Comparison of ENCODE assay signal across 10 cellular contexts in genomic region chr15:74642724-74643367, GRCh38. TPM values are rescaled to one million over a fixed set of nuclear protein-coding genes. Genes with fewer than 3 reads are reported as not detected.
DNase-seq lines count a peak whose midpoint lies in the region; ATAC-seq and TF ChIP-seq lines count a peak whose summit lies in the region.
"Had no signal": no experiment of that assay in that cellular context is flagged by ENCODE, and none has a peak within 500 bp of the region (broad histone marks: within the 10 kb centered on the region; RNA-seq: fewer than 3 reads in every experiment).

No MANE protein-coding gene starts in this region.

- no peaks in the 10 kb centered on the region for H3K9me3 ChIP-seq in mesenchymal stem cell (ENCODE audit: control insufficient read depth, low read length)
- H3K9me3 ChIP-seq in uterus = no peaks in the 10 kb centered on the region
- H3K9me3 ChIP-seq: ovary had no signal

- DNase-seq in Right ventricle myocardium superior = no peak
- DNase-seq in cardiac septum (ENCODE audit: low spot score) = no peak
- DNase-seq in caudate nucleus (lab: John Stamatoyannopoulos, UW) = peak in 8 of 61 donors; percentile 17 to 67 (median 30)
- DNase-seq in mesenchymal stem cell = peak; percentile 24
- no peak for DNase-seq in uterus
- no peak for DNase-seq in SIG-M5 (lab: John Stamatoyannopoulos, UW)
- DNase-seq: NK-92 treated with Interleukin-12 subunit alpha and Interleukin-12 subunit beta, amount 100 ng/mL, for 24 hours; ovary had no signal

- peaks cover 17 to 40% of the 10 kb centered on the region in 2 experiments for H3K36me3 ChIP-seq in mesenchymal stem cell (ENCODE audit: control insufficient read depth in 1 of 2, insufficient read depth in 2 of 2, low read depth in 1 of 2, low read length in 2 of 2)
- H3K36me3 ChIP-seq in uterus = no peaks in the 10 kb centered on the region
- H3K36me3 ChIP-seq: ovary had no signal

- H3K27me3 ChIP-seq in mesenchymal stem cell (ENCODE audit: control insufficient read depth in 1 of 2, insufficient read depth in 1 of 2, low read length in 2 of 2) (no peaks in the 10 kb centered on the region), uterus (no peaks in the 10 kb centered on the region)
- H3K27me3 ChIP-seq: ovary had no signal

- H3K79me1 ChIP-seq in mesenchymal stem cell (replicated peaks; ENCODE audit: low read length, poor library complexity, severe bottlenecking) = peaks cover 51% of the 10 kb centered on the region

- H4K8ac ChIP-seq in mesenchymal stem cell (ENCODE audit: low read length) = no peak overlapping the region

- TF ChIP-seq CTCF in uterus (IDR thresholded peaks at IDR 0.05) = no peak

- H3K23ac ChIP-seq in mesenchymal stem cell (ENCODE audit: low read length in 2 of 2) = peak overlapping the region in 1 of 2 experiments; percentile 79

- intact Hi-C loops in Right ventricle myocardium superior (cut with DNase I) (no loop called here), cardiac septum (cut with DNase I) (no loop called here), uterus (cut with DNase I; ENCODE audit: low total_unique reads) (no loop called here)

- no peak overlapping the region for H2AK5ac ChIP-seq in mesenchymal stem cell (ENCODE audit: low read length, severe bottlenecking)

- H2BK120ac ChIP-seq in mesenchymal stem cell (ENCODE audit: low read depth, low read length) = no peak overlapping the region

- 80% methylated on average over 6 of the region's 6 CpGs for WGBS in mesenchymal stem cell

- no peak overlapping the region for H2AFZ ChIP-seq in mesenchymal stem cell (ENCODE audit: low read depth, low read length)

- H3K9ac ChIP-seq in mesenchymal stem cell (ENCODE audit: low read length) = no peak overlapping the region

- no peak overlapping the region for H2BK5ac ChIP-seq in mesenchymal stem cell (ENCODE audit: low read depth, low read length, poor library complexity, severe bottlenecking)

- H2BK12ac ChIP-seq in mesenchymal stem cell (ENCODE audit: low read length in 2 of 2) = no peak overlapping the region

- H3K27ac ChIP-seq in caudate nucleus (ENCODE audit: low read depth, low read length) (peak overlapping the region; percentile 38), mesenchymal stem cell (ENCODE audit: low read length, poor library complexity, severe bottlenecking) (no peak overlapping the region), uterus (peak overlapping the region; percentile 2 to 47)
- H3K27ac ChIP-seq: ovary had no signal

- H3K14ac ChIP-seq in mesenchymal stem cell (ENCODE audit: low read length in 2 of 2) = no peak overlapping the region

- no peak overlapping the region for H3K4ac ChIP-seq in mesenchymal stem cell (ENCODE audit: low read depth in 1 of 2, low read length in 2 of 2)

- no peak overlapping the region for H3K4me2 ChIP-seq in mesenchymal stem cell (ENCODE audit: low read length, poor library complexity, severe bottlenecking)

- H4K91ac ChIP-seq in mesenchymal stem cell (ENCODE audit: low read length) = no peak overlapping the region

- H2BK15ac ChIP-seq in mesenchymal stem cell (ENCODE audit: low read depth, poor library complexity, severe bottlenecking) = no peak overlapping the region

- H3K18ac ChIP-seq in mesenchymal stem cell (ENCODE audit: low read depth in 1 of 2, low read length in 2 of 2) = peak overlapping the region in 1 of 2 experiments; percentile 19

- peak; percentile 36 for ATAC-seq in Right ventricle myocardium superior (ENCODE audit: poor library complexity)
- ATAC-seq in HG02759 (IDR thresholded peaks at IDR 0.05; ENCODE audit: unreplicated experiment) = no peak
- ATAC-seq in HG02571 (IDR thresholded peaks at IDR 0.05; ENCODE audit: unreplicated experiment) = no peak

- H3K4me3 ChIP-seq in mesenchymal stem cell (ENCODE audit: insufficient read depth in 1 of 2, low read depth in 1 of 2, low read length in 2 of 2) (no peak overlapping the region), uterus (no peak overlapping the region)
- H3K4me3 ChIP-seq: ovary had no signal

- H3K4me1 ChIP-seq in mesenchymal stem cell (ENCODE audit: control insufficient read depth, insufficient read depth, low read depth, low read length) (peaks cover 6% of the 10 kb centered on the region), uterus (peaks cover 0 to 14% of the 10 kb centered on the region in 2 donors)

- no peak for TF ChIP-seq POLR2A in uterus (IDR thresholded peaks at IDR 0.05)

RNA-seq across cellular contexts. Expression of gene CLK3, which starts 27.2 kb away (rescaled TPM):
- 44.0 TPM for total RNA-seq in Right ventricle myocardium superior
- total RNA-seq in cardiac septum = 53.1 TPM
- 65.2 TPM for polyA plus RNA-seq in mesenchymal stem cell (2013, experiment 1 of 2)
- polyA plus RNA-seq in mesenchymal stem cell (2013, experiment 2 of 2) = 61.1 TPM
- total RNA-seq in uterus = 10 to 100 TPM; 33.0 to 90.4 (median 84.2) TPM

RNA-seq across cellular contexts. Expression of gene EDC3, which starts 53.0 kb away (rescaled TPM):
- total RNA-seq in Right ventricle myocardium superior (14.4 TPM), cardiac septum (17.8 TPM), uterus (10 to 100 TPM in 2 of 4 donors, 1 to 10 TPM in 2; 8.7 to 40.6 (median 17.9) TPM)
- polyA plus RNA-seq in mesenchymal stem cell (2013, experiment 1 of 2) = 19.1 TPM
- 20.8 TPM for polyA plus RNA-seq in mesenchymal stem cell (2013, experiment 2 of 2)
